ENCODE assay signal across 1 cellular context in the genomic region with DNA sequence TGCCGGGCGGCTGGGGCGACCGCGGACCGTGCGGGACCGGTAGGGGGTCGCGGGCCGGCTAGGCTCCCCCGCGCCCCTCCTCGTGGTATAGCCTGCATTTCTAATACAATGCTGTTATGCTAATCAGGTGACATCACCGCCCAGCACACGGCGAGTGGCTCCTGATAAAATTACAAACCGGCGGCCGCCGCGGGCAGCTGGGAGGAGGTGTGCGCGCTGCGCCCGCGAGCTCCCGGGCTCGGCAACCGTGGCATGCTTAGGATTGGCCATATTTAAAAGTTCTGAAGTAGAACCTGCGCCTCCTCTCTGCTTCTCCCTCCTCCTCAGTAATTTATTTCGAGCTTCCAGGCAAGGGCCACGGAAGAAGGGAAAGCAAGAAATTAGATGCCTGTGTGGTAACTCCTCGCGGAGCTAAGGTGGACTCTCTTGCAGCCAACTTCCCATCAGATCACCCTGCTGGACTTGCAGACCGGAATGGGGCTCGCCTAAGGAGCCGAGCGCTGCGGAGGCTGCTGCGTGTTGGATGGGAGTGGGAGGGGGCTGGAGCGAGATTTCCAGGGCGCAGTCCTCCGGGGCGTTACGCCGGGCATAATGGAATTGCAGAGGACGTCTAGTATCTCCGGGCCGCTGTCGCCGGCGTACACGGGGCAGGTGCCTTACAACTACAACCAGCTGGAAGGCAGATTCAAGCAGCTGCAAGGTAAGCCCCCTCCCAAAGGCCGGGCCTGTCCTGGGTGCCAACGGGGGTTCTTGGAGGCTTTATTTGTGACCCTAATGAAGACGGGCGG.
TF ChIP-seq lines count a peak whose summit lies in the region.

No MANE protein-coding gene starts in this region.

TF ChIP-seq in WTC11, 78 proteins besides CTCF, POLR2A, EP300 and RAD21 (continued from another document):
- TF ChIP-seq, protein P1, sequence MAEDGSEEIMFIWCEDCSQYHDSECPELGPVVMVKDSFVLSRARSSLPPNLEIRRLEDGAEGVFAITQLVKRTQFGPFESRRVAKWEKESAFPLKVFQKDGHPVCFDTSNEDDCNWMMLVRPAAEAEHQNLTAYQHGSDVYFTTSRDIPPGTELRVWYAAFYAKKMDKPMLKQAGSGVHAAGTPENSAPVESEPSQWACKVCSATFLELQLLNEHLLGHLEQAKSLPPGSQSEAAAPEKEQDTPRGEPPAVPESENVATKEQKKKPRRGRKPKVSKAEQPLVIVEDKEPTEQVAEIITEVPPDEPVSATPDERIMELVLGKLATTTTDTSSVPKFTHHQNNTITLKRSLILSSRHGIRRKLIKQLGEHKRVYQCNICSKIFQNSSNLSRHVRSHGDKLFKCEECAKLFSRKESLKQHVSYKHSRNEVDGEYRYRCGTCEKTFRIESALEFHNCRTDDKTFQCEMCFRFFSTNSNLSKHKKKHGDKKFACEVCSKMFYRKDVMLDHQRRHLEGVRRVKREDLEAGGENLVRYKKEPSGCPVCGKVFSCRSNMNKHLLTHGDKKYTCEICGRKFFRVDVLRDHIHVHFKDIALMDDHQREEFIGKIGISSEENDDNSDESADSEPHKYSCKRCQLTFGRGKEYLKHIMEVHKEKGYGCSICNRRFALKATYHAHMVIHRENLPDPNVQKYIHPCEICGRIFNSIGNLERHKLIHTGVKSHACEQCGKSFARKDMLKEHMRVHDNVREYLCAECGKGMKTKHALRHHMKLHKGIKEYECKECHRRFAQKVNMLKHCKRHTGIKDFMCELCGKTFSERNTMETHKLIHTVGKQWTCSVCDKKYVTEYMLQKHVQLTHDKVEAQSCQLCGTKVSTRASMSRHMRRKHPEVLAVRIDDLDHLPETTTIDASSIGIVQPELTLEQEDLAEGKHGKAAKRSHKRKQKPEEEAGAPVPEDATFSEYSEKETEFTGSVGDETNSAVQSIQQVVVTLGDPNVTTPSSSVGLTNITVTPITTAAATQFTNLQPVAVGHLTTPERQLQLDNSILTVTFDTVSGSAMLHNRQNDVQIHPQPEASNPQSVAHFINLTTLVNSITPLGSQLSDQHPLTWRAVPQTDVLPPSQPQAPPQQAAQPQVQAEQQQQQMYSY (CRISPR knock-in tag; IDR thresholded peaks at IDR 0.05) = no peak
